Comparison of ENCODE assay signal across 8 cellular contexts in the genomic region with DNA sequence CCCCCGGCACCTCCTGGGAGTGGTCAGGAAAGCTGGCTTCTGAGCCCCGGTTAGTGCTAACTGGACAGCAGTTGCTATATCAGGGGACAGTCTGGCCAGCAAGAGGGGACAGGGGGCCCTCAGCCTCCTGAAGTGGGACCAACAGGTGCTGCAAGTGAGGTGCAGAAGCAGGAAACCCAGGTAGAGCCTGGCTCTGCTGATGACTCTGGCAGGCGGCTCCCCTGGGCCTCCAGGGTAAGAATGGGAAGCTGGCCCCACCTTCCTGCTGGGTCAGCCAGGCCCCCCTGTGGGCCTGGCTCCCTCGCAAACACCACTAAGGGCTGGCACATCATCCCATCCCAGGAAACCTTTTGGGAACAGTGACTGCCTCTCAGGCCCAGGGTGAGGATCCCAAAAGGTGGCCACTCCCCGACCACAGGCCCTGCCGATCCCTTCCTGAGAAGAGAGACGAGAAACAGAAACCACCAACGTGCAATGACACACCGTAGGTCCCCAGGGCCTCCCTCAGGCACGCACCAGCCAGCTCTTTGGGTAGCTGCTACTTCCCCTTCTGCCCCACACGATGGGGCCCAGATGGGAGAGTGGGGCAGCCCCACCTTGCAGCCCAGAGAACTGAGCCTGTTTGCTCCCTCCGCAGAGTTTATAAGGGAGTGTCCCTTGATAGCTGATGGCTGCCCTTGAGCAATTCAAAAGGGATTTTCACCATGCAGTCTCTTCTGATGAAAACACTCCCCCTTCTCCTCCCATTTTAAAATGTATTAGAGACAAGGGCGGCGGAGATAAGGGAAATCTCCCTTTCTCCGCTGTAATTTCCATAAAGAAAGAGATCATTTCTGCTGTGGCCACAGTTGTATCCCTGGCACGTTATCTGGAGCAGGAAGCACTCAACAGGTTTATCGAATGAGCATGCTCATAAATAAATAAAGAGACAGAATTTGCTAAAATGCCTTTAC.
DNase-seq lines count a peak whose midpoint lies in the region; ATAC-seq and TF ChIP-seq lines count a peak whose summit lies in the region.

No MANE protein-coding gene starts in this region.

- H3K27me3 ChIP-seq in SK-N-SH (ENCODE audit: insufficient read depth) = no peaks in the 10 kb centered on the region

- H3K4me3 ChIP-seq in SK-N-SH (ENCODE audit: low read depth in 2 of 2, low read length in 1 of 2) = peak overlapping the region; percentile 7 to 24; a peak in 2 of 4 replicates

- TF ChIP-seq EP300 in SK-N-SH (IDR thresholded peaks at IDR 0.05; ENCODE audit: borderline replicate concordance in 1 of 2, low read depth in 1 of 2, low read length in 1 of 2) = no peak

- CTCF ChIA-PET in SK-N-SH (lab: Yijun Ruan, JAX) = interaction anchor here (0.8 to 2.1 kb wide), 8 partner anchors 8 to 182 kb away, joined by 3 to 12 read pairs (median 4); partner anchors contain the start of gene STK10

- intact Hi-C loops in left ventricle myocardium superior (cut with micrococcal nuclease) = no loop called here

- no peaks in the 10 kb centered on the region for H3K9me2 ChIP-seq in SK-N-SH

- POLR2A ChIA-PET in SK-N-SH (lab: Yijun Ruan, JAX) = interaction anchor here (1.0 kb wide), 1 partner anchor 172 kb away, joined by 3 read pairs; the partner anchor contains the start of gene UBTD2

- peaks cover 0 to 26% of the 10 kb centered on the region in 2 experiments; a peak in 2 of 4 replicates for H3K4me1 ChIP-seq in SK-N-SH (ENCODE audit: control insufficient read depth in 1 of 2, insufficient read depth in 2 of 2, low read depth in 1 of 2, low read length in 1 of 2)

- H3F3A ChIP-seq in SK-N-SH (replicated peaks; ENCODE audit: insufficient read depth) = peaks cover 27% of the 10 kb centered on the region

- no peak for TF ChIP-seq RAD21 in SK-N-SH (IDR thresholded peaks at IDR 0.05; ENCODE audit: low read length)

- H3K9me3 ChIP-seq in SK-N-SH = no peaks in the 10 kb centered on the region

- no peak for TF ChIP-seq CTCF in SK-N-SH (IDR thresholded peaks at IDR 0.05)

- peak overlapping the region; percentile 25; the same call in 1 of the 2 replicates for H3K9ac ChIP-seq in SK-N-SH

- peak; percentile 55 for DNase-seq in A172 (ENCODE audit: low spot score)
- peak; percentile 59 for DNase-seq in SK-N-SH
- peak; percentile 18 to 57 (median 48) for DNase-seq in activated naive CD4-positive, alpha-beta T cell (lab: John Stamatoyannopoulos, UW)
- peak; percentile 51 for DNase-seq in left ventricle myocardium superior
- peak; percentile 78 to 87 for DNase-seq in stimulated activated CD4-positive, alpha-beta T cell treated with anti-CD3 and anti-CD28 coated beads, Interleukin-4, amount 100 ng/mL, for 48 hours (ENCODE audit: low read depth in 2 of 2)
- DNase-seq in NCI-H524 (lab: John Stamatoyannopoulos, UW) = no peak

- ATAC-seq in GM19043 (IDR thresholded peaks at IDR 0.05; ENCODE audit: low read depth, unreplicated experiment) (peak; percentile 72), HG03159 (IDR thresholded peaks at IDR 0.05; ENCODE audit: unreplicated experiment) (peak; percentile 82), left ventricle myocardium superior (peak; percentile 58)

- H2AFZ ChIP-seq in SK-N-SH (ENCODE audit: low read depth) = peak overlapping the region; percentile 75

- no peaks in the 10 kb centered on the region for H4K20me1 ChIP-seq in SK-N-SH (ENCODE audit: insufficient read depth)

- peak overlapping the region; percentile 64 to 74 for H3K27ac ChIP-seq in SK-N-SH (ENCODE audit: low read depth in 2 of 2, low read length in 1 of 2)

- H3K79me2 ChIP-seq in SK-N-SH (ENCODE audit: insufficient read depth) = no peaks in the 10 kb centered on the region; the same call in 1 of the 2 replicates

- H3K4me2 ChIP-seq in SK-N-SH = peak overlapping the region; percentile 60

- 50% methylated on average over 7 of the region's 17 CpGs for WGBS in SK-N-SH (ENCODE audit: low lambda C conversion rate)

- H3K36me3 ChIP-seq in SK-N-SH (replicated peaks in 1 of 2; ENCODE audit: control insufficient read depth in 1 of 2, insufficient read depth in 2 of 2, low read length in 1 of 2) = no peaks in the 10 kb centered on the region

TF ChIP-seq in SK-N-SH, 30 proteins besides CTCF, POLR2A, EP300 and RAD21:
- TF ChIP-seq FOXM1 (IDR thresholded peaks at IDR 0.05; ENCODE audit: low read depth) (no peak), MEF2A (IDR thresholded peaks at IDR 0.05; ENCODE audit: borderline replicate concordance, low read depth) (no peak), POLR2AphosphoS5 (IDR thresholded peaks at IDR 0.05; ENCODE audit: low read depth, low read length) (no peak), RCOR1 (IDR thresholded peaks at IDR 0.05; ENCODE audit: low read length) (no peak; the same call in 1 of the 2 replicates), NFIC (IDR thresholded peaks at IDR 0.05; ENCODE audit: borderline replicate concordance) (no peak), NRF1 (IDR thresholded peaks at IDR 0.05; ENCODE audit: low read depth, low read length) (no peak), GATA2 (CRISPR knock-in tag; IDR thresholded peaks at IDR 0.05) (peak; percentile 39; the same call in 1 of the 2 replicates), ZBTB33 (IDR thresholded peaks at IDR 0.05; ENCODE audit: borderline replicate concordance, low read depth) (no peak), TAF1 (IDR thresholded peaks at IDR 0.05; ENCODE audit: borderline replicate concordance, low read depth, low read length) (no peak), MAX (IDR thresholded peaks at IDR 0.05; ENCODE audit: low read depth) (no peak), EZH2phosphoT487 (IDR thresholded peaks at IDR 0.05; ENCODE audit: borderline replicate concordance, low read depth) (no peak), RFX5 (IDR thresholded peaks at IDR 0.05; ENCODE audit: low read length) (no peak), FOSL2 (IDR thresholded peaks at IDR 0.05; ENCODE audit: borderline replicate concordance, low read depth) (no peak), SMC3 (IDR thresholded peaks at IDR 0.05; ENCODE audit: low read depth, low read length) (no peak), GABPA (IDR thresholded peaks at IDR 0.05; ENCODE audit: low read depth) (no peak), SIN3A (IDR thresholded peaks at IDR 0.05; ENCODE audit: borderline replicate concordance, low read depth, low read length) (no peak), MXI1 (IDR thresholded peaks at IDR 0.05; ENCODE audit: low read depth, low read length) (no peak), ELF1 (IDR thresholded peaks at IDR 0.05) (no peak), USF2 (IDR thresholded peaks at IDR 0.05; ENCODE audit: borderline replicate concordance, low read depth, low read length) (no peak), TCF12 (IDR thresholded peaks at IDR 0.05) (peak; percentile 40; the same call in 1 of the 2 replicates), CHD2 (IDR thresholded peaks at IDR 0.05; ENCODE audit: low read length, partially characterized antibody) (no peak), PBX3 (IDR thresholded peaks at IDR 0.05) (0 out of 2 replicates have a peak, but pooled peaks have one; percentile 9), JUND (IDR thresholded peaks at IDR 0.05) (no peak), YY1 (IDR thresholded peaks at IDR 0.05; ENCODE audit: low read depth) (no peak)

Comparison
In these comparisons a context has a peak if more than half of its experiments do, and no peak if none do; other contexts are left out.
1. DNase-seq: peak in A172 (single experiment), SK-N-SH (single experiment), activated naive CD4-positive, alpha-beta T cell (4 of 4), left ventricle myocardium superior (single experiment) and stimulated activated CD4-positive, alpha-beta T cell treated with anti-CD3 and anti-CD28 coated beads, Interleukin-4, amount 100 ng/mL, for 48 hours (2 of 2); none in NCI-H524 (0 of 2).
2. Peak in every context shown above with its lines, with median percentiles within 50 percentile points of each other: ATAC-seq.